Comparison of ENCODE assay signal across 8 cellular contexts in the genomic region with DNA sequence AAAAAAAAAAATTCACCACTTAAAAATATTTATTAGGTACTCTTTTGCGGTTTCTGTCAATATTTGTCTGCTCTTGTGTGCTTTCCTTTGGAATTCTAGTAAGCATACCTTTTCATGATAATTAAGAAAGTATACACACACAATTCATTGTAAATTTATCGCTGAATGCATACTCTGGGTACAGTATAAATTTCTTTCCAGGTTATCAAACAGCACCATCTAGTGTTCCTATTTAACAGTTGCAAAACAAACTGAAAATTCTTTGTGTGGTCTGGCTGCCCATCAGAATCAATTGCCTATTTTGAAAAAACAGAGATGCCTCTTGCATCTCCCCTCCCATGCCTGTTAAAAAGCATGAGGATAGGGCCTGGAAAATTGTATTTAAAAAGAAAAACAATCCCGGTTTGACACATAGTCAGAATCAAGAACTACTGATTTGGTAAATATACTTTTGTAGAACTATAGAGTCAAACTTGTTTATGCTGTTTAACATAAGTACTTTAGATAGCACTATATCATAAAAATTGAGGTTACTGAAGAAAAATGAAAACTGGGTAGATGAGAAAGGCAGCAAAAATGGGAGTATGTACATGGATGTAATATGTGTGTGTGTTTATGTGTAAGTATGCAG. TPM values are rescaled to one million over a fixed set of nuclear protein-coding genes. Genes with fewer than 3 reads are reported as not detected.
A peak's percentile ranks its signal among the peaks of the same experiment; 100 is the strongest.
DNase-seq lines count a peak whose midpoint lies in the region; ATAC-seq, FAIRE-seq and TF ChIP-seq lines count a peak whose summit lies in the region.

No MANE protein-coding gene starts in this region.

- no peak for TF ChIP-seq EP300 in GM12878 (IDR thresholded peaks at IDR 0.05; ENCODE audit: borderline replicate concordance in 1 of 2, control insufficient read depth in 1 of 2, low read depth in 2 of 2, low read length in 2 of 2)

- FAIRE-seq in GM12878 (lab: Jason Lieb, UNC): peak; percentile 62

- peak; percentile 66 for DNase-seq in A172 (ENCODE audit: low spot score)
- peak; percentile 42 for DNase-seq in GM12865 (ENCODE audit: low read depth)
- peak; percentile 54 for DNase-seq in NCI-H2196 (lab: John Stamatoyannopoulos, UW; ENCODE audit: unreplicated experiment)
- DNase-seq in GM12878 (ENCODE audit: low read depth, low spot score): peak; percentile 7
- peak; percentile 47 for DNase-seq in kidney glomerular epithelial cell (lab: John Stamatoyannopoulos, UW)
- DNase-seq in vagina (ENCODE audit: extremely low spot score in 2 of 2): no peak
- no peak for DNase-seq in HuH-7.5 (ENCODE audit: low spot score)

- H4K20me1 ChIP-seq in GM12878 (ENCODE audit: control insufficient read depth, insufficient read depth): no peaks in the 10 kb centered on the region

- H3K9me3 ChIP-seq in GM12878 (replicated peaks; ENCODE audit: control insufficient read depth, insufficient read depth, low read length) (peaks cover 2% of the 10 kb centered on the region; the same call in 2 of the 3 replicates), vagina (no peaks in the 10 kb centered on the region)

- H3K4me1 ChIP-seq in GM12878 (ENCODE audit: control insufficient read depth, insufficient read depth, low read length) (no peaks in the 10 kb centered on the region), vagina (peaks cover 18% of the 10 kb centered on the region)

- POLR2A ChIA-PET in GM12878 (lab: Charles Lee): no interaction called here

- SMC1A ChIA-PET in GM12878 (lab: Charles Lee; ENCODE audit: uncharacterized antibody, unreplicated experiment): interaction anchor here (0.9 to 4.9 kb wide), 8 partner anchors 12 to 1567 kb away, joined by 3 to 65 read pairs (median 3); a partner anchor contains a TSS

- TF ChIP-seq CTCF in GM12865 (IDR thresholded peaks at IDR 0.05; ENCODE audit: insufficient read depth, low read depth, low read length, missing control alignments) (peak; percentile 54), GM12878 (IDR thresholded peaks at IDR 0.05 in 2 of 3, conservative IDR thresholded peaks at IDR 0.05 in 1 of 3; ENCODE audit: control insufficient read depth in 2 of 3, extremely low read depth in 1 of 3, insufficient read depth in 1 of 3, low read depth in 3 of 3, low read length in 3 of 3) (peak; percentile 57 to 75 (median 64); a peak in 5 of 6 replicates), vagina (IDR thresholded peaks at IDR 0.05) (peak in 2 of 3 experiments; percentile 35 to 54)

- BruUV-seq in GM12878 (replicated peaks; lab: Mats Ljungman, UMichigan): no TSS peak

- 0 out of 4 replicates have a peak, but pooled peaks cover 0 to 4% of the 10 kb centered on the region in 2 experiments for H3K36me3 ChIP-seq in GM12878 (ENCODE audit: control insufficient read depth in 2 of 2, insufficient read depth in 2 of 2, low read length in 1 of 2)
- H3K36me3 ChIP-seq in vagina: no peaks in the 10 kb centered on the region

- RAD21 ChIA-PET in GM12878 (lab: Charles Lee; ENCODE audit: unreplicated experiment): interaction anchor here (0.7 to 4.9 kb wide), 14 partner anchors 15 to 886 kb away, joined by 3 to 49 read pairs (median 4); no protein-coding TSS in a partner anchor

- in situ Hi-C loops in GM12878 (cut with MboI): loop anchor here (10.0 to 25.0 kb wide), 2 partner anchors 452 to 784 kb away; no protein-coding TSS in a partner anchor

- H3K4me3 ChIP-seq in GM12865 (ENCODE audit: low read depth, low read length) (no peak overlapping the region), GM12878 (no peak overlapping the region), vagina (no peak overlapping the region)

- peak; percentile 81 for TF ChIP-seq RAD21 in GM12878 (IDR thresholded peaks at IDR 0.05; ENCODE audit: insufficient read depth, low read depth, low read length)

- 31% methylated on average over 3 of the region's 3 CpGs for WGBS in GM12878 (ENCODE audit: insufficient coverage, insufficient replicate concordance, low lambda C conversion rate, missing lambda C conversion rate)

- H3K27me3 ChIP-seq in GM12878 (replicated peaks in 1 of 2; ENCODE audit: control insufficient read depth in 2 of 2, insufficient read depth in 2 of 2, low read length in 1 of 2) (no peaks in the 10 kb centered on the region), vagina (no peaks in the 10 kb centered on the region)

- H3K27ac ChIP-seq in GM12878 (ENCODE audit: control insufficient read depth, insufficient read depth) (no peak overlapping the region), vagina (no peak overlapping the region)

- CTCF ChIA-PET in GM12878 (lab: Yijun Ruan, JAX): interaction anchor here (0.7 to 4.8 kb wide), 20 partner anchors 12 to 443 kb away, joined by 3 to 72 read pairs (median 5); a partner anchor contains a TSS

- ATAC-seq in HG02759 (IDR thresholded peaks at IDR 0.05; ENCODE audit: unreplicated experiment) (peak; percentile 64), GM12878 (peak; percentile 85)

- intact Hi-C loops in GM12878 (cut with micrococcal nuclease; ENCODE audit: unreplicated experiment): loop anchor here (1.0 to 5.0 kb wide), 4 partner anchors 79 to 1569 kb away; a partner anchor contains a TSS
- intact Hi-C loops in vagina (cut with DNase I): loop anchor here (10.0 kb wide), 1 partner anchor 152 kb away; no protein-coding TSS in a partner anchor

- no peak overlapping the region for H3K4me2 ChIP-seq in GM12878 (ENCODE audit: control insufficient read depth, insufficient read depth)

- no peak overlapping the region for H2AFZ ChIP-seq in GM12878 (ENCODE audit: control insufficient read depth, low read depth, low read length)

- TF ChIP-seq POLR2A in GM12878 (IDR thresholded peaks at IDR 0.05; ENCODE audit: low read depth, low read length) (no peak), vagina (IDR thresholded peaks at IDR 0.05) (no peak)

- no peaks in the 10 kb centered on the region; the same call in 1 of the 2 replicates for H3K79me2 ChIP-seq in GM12878 (ENCODE audit: control insufficient read depth, insufficient read depth, low read length)

- no peak overlapping the region for H3K9ac ChIP-seq in GM12878 (ENCODE audit: control insufficient read depth, insufficient read depth, low read length)

TF ChIP-seq in GM12878, 131 proteins besides CTCF, POLR2A, EP300 and RAD21 (continues in another document):
- no peak for TF ChIP-seq RUNX3 (IDR thresholded peaks at IDR 0.05; ENCODE audit: low read length)
- TF ChIP-seq, protein P1, sequence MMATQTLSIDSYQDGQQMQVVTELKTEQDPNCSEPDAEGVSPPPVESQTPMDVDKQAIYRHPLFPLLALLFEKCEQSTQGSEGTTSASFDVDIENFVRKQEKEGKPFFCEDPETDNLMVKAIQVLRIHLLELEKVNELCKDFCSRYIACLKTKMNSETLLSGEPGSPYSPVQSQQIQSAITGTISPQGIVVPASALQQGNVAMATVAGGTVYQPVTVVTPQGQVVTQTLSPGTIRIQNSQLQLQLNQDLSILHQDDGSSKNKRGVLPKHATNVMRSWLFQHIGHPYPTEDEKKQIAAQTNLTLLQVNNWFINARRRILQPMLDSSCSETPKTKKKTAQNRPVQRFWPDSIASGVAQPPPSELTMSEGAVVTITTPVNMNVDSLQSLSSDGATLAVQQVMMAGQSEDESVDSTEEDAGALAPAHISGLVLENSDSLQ (IDR thresholded peaks at IDR 0.05): peak; percentile 57; the same call in 1 of the 2 replicates

RNA-seq across cellular contexts. Expression of a gene that starts 16.2 kb away (rescaled TPM):
- 10.5 and 11.9 TPM in 2 replicates for total RNA-seq in A172 (2014; rRNA removed; shearing (Covaris generic))
- 34.4 and 38.2 TPM in 2 replicates for total RNA-seq in GM12878 (2013; cell fraction: nucleolus; rRNA removed)
- total RNA-seq in GM12878 (2014; rRNA removed) (13.4 and 13.8 TPM in 2 replicates), GM12878 (2014; rRNA removed; fragmentation: Illumina TruSeq; extraction: Trizol) (17.2 and 21.2 TPM in 2 replicates), GM12878 (2021) (37.0 and 38.4 TPM in 2 replicates), vagina (5.6 TPM)
- 3.9 TPM for polyA plus RNA-seq in GM12878 (2011; ENCODE audit: low read depth)
- polyA plus RNA-seq in GM12878 (2011; rRNA removed) (5.0 and 6.7 TPM in 2 replicates), GM12878 (2014; fragmentation: Illumina TruSeq; extraction: Trizol) (11.6 and 13.8 TPM in 2 replicates), GM12878 (2014; fragmentation: Nextera tagmentation; extraction: Ambion mirVana) (10 to 100 TPM; 13.1 to 13.9 TPM), GM12878 (2014; rRNA removed) (5.5 and 8.4 TPM in 2 replicates), GM12878 (2016; fragmentation: Nextera tagmentation; extraction: Ambion mirVana) (10 to 100 TPM; 15.1 to 20.2 TPM)
- 1.8 and 2.5 TPM in 2 replicates for polyA plus RNA-seq in GM12878 (2011; cell fraction: cytosol; rRNA removed)
- polyA plus RNA-seq in GM12878 (2011; cell fraction: nucleus; rRNA removed): 3.7 and 4.2 TPM in 2 replicates
- polyA plus RNA-seq in GM12878 (2012): 8.5 and 8.6 TPM in 2 replicates
- 12.4 and 12.7 TPM in 2 replicates for polyA minus RNA-seq in GM12878 (2011; rRNA and poly(A)+ RNA removed)
- polyA minus RNA-seq in GM12878 (2011; cell fraction: cytosol; rRNA and poly(A)+ RNA removed): 3.2 and 4.8 TPM in 2 replicates
- 18.7 and 28.7 TPM in 2 replicates for polyA minus RNA-seq in GM12878 (2011; cell fraction: nucleus; rRNA and poly(A)+ RNA removed)

RNA-seq across cellular contexts. Expression of a gene that starts 50.0 kb away (rescaled TPM):
- total RNA-seq in A172 (2014; rRNA removed; shearing (Covaris generic)): 18.0 and 23.3 TPM in 2 replicates
- total RNA-seq in GM12878 (2013; cell fraction: nucleolus; rRNA removed): 0.69 and 1.2 TPM in 2 replicates
- 0.40 and 0.87 TPM in 2 replicates for total RNA-seq in GM12878 (2014; rRNA removed)
- 1.4 and 2.0 TPM in 2 replicates for total RNA-seq in GM12878 (2014; rRNA removed; fragmentation: Illumina TruSeq; extraction: Trizol)
- total RNA-seq in GM12878 (2021): 0.49 and 0.58 TPM in 2 replicates
- 0.68 TPM for polyA plus RNA-seq in GM12878 (2011; ENCODE audit: low read depth)
- 0.12 and 0.17 TPM in 2 replicates for polyA plus RNA-seq in GM12878 (2011; rRNA removed)
- not detected in 2 replicates for polyA plus RNA-seq in GM12878 (2011; cell fraction: cytosol; rRNA removed)
- polyA plus RNA-seq in GM12878 (2011; cell fraction: nucleus; rRNA removed): 0.06 and 0.07 TPM in 2 replicates
- polyA plus RNA-seq in GM12878 (2012): 1.3 and 1.9 TPM in 2 replicates
- polyA plus RNA-seq in GM12878 (2014; fragmentation: Illumina TruSeq; extraction: Trizol): 1.6 and 2.5 TPM in 2 replicates
- polyA plus RNA-seq in GM12878 (2014; fragmentation: Nextera tagmentation; extraction: Ambion mirVana): under 1 TPM; 0.43 to 0.71 TPM
- 0.29 and 0.41 TPM in 2 replicates for polyA plus RNA-seq in GM12878 (2014; rRNA removed)
- polyA plus RNA-seq in GM12878 (2016; fragmentation: Nextera tagmentation; extraction: Ambion mirVana): 1 to 10 TPM in 1 of 2 experiments, under 1 TPM in 1; 0.67 to 1.1 TPM
- polyA minus RNA-seq in GM12878 (2011; rRNA and poly(A)+ RNA removed): not detected in 2 replicates
- polyA minus RNA-seq in GM12878 (2011; cell fraction: cytosol; rRNA and poly(A)+ RNA removed): not detected in 2 replicates
- 0.29 TPM in 1 of 2 replicates, not detected in the other for polyA minus RNA-seq in GM12878 (2011; cell fraction: nucleus; rRNA and poly(A)+ RNA removed)
- 7.9 TPM for total RNA-seq in vagina

Comparison
In these comparisons a context has a peak if more than half of its experiments do, and no peak if none do; other contexts are left out.
1. DNase-seq: peak in A172 (single experiment), GM12865 (single experiment), NCI-H2196 (single experiment), GM12878 (single experiment) and kidney glomerular epithelial cell (single experiment); none in vagina (0 of 2) and HuH-7.5 (single experiment).
2. Peak in every context shown above with its lines, with median percentiles within 50 percentile points of each other: CTCF ChIP-seq.